8 cellular contexts compared by ENCODE assay signal in the genomic region with DNA sequence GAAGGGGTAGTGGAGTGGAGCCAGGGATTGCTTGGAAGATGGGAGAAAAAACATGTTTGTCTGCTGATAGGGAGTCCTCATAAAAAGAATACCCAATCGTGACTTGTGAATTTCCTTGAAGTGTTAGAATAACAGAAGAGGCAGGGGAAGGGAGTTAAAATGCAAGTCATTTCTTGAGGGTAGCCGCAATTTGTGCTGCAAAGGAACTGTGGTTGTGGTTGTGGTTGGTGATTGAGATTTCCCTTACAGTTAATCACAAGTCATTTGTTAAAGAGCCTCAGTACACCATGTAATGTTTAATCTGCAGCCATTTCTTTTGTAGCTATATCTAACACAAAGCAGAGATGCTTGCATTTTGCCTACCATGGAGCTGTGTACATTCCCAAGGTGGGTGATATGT. TPM values are rescaled to one million over a fixed set of nuclear protein-coding genes. Genes with fewer than 3 reads are reported as not detected.
DNase-seq lines count a peak whose midpoint lies in the region; ATAC-seq and TF ChIP-seq lines count a peak whose summit lies in the region.

No MANE protein-coding gene starts in this region.

- no peaks in the 10 kb centered on the region for H3K36me3 ChIP-seq in SK-N-SH (replicated peaks in 1 of 2; ENCODE audit: control insufficient read depth in 1 of 2, insufficient read depth in 2 of 2, low read length in 1 of 2)
- no peaks in the 10 kb centered on the region for H3K36me3 ChIP-seq in colonic mucosa

- WGBS in SK-N-SH (ENCODE audit: low lambda C conversion rate) = 80% methylated on average over 2 of the region's 2 CpGs

- H3K9me2 ChIP-seq in SK-N-SH = no peaks in the 10 kb centered on the region

- no peak for TF ChIP-seq EP300 in SK-N-SH (IDR thresholded peaks at IDR 0.05; ENCODE audit: borderline replicate concordance in 1 of 2, low read depth in 1 of 2, low read length in 1 of 2)

- peak; percentile 49 for ATAC-seq in GM18858 (IDR thresholded peaks at IDR 0.05; ENCODE audit: unreplicated experiment)
- peak; percentile 71 for ATAC-seq in HG03442 (IDR thresholded peaks at IDR 0.05; ENCODE audit: unreplicated experiment)

- H3K4me1 ChIP-seq in SK-N-SH (ENCODE audit: control insufficient read depth in 1 of 2, insufficient read depth in 2 of 2, low read depth in 1 of 2, low read length in 1 of 2) (no peaks in the 10 kb centered on the region), colonic mucosa (no peaks in the 10 kb centered on the region)

- no peaks in the 10 kb centered on the region for H3F3A ChIP-seq in SK-N-SH (replicated peaks; ENCODE audit: insufficient read depth)

- H4K20me1 ChIP-seq in SK-N-SH (ENCODE audit: insufficient read depth) = no peaks in the 10 kb centered on the region

- H3K27me3 ChIP-seq in SK-N-SH (ENCODE audit: insufficient read depth) = no peaks in the 10 kb centered on the region
- no peaks in the 10 kb centered on the region for H3K27me3 ChIP-seq in colonic mucosa

- peak; percentile 9 to 29 for DNase-seq in activated CD4-positive, alpha-beta T cell treated with anti-CD3 and anti-CD28 coated beads, Interleukin-2, amount 50 U/mL, for 4 hours
- DNase-seq in myocyte (ENCODE audit: low read depth) (peak; percentile 83), NCI-H1694 (lab: John Stamatoyannopoulos, UW) (no peak), SK-N-SH (no peak), colonic mucosa (no peak), iPS-NIHi11 (ENCODE audit: low spot score) (no peak)

- H3K27ac ChIP-seq in SK-N-SH (ENCODE audit: low read depth in 2 of 2, low read length in 1 of 2) (no peak overlapping the region), colonic mucosa (no peak overlapping the region)

- intact Hi-C loops in colonic mucosa (cut with DNase I) = no loop called here

- TF ChIP-seq CTCF in SK-N-SH (IDR thresholded peaks at IDR 0.05) (no peak), colonic mucosa (IDR thresholded peaks at IDR 0.05) (no peak)

- no peak for TF ChIP-seq RAD21 in SK-N-SH (IDR thresholded peaks at IDR 0.05; ENCODE audit: low read length)

- CTCF ChIA-PET in SK-N-SH (lab: Yijun Ruan, JAX) = interaction anchor here (0.9 kb wide), 1 partner anchor 19 kb away, joined by 3 read pairs; no protein-coding TSS in a partner anchor

- H3K4me3 ChIP-seq in SK-N-SH (ENCODE audit: low read depth in 2 of 2, low read length in 1 of 2) (no peak overlapping the region), colonic mucosa (no peak overlapping the region)

- H3K79me2 ChIP-seq in SK-N-SH (ENCODE audit: insufficient read depth) = no peaks in the 10 kb centered on the region

- H3K9ac ChIP-seq in SK-N-SH (no peak overlapping the region), colonic mucosa (ENCODE audit: low read depth in 2 of 2, low read length in 2 of 2) (no peak overlapping the region)

- H3K9me3 ChIP-seq in SK-N-SH (no peaks in the 10 kb centered on the region), colonic mucosa (no peaks in the 10 kb centered on the region)

- H2AFZ ChIP-seq in SK-N-SH (ENCODE audit: low read depth) = no peak overlapping the region

- POLR2A ChIA-PET in SK-N-SH (lab: Yijun Ruan, JAX) = no interaction called here

- no peak overlapping the region for H3K4me2 ChIP-seq in SK-N-SH

TF ChIP-seq in SK-N-SH, 30 proteins besides CTCF, POLR2A, EP300 and RAD21:
- no peak for TF ChIP-seq FOXM1 (IDR thresholded peaks at IDR 0.05; ENCODE audit: low read depth)

RNA-seq across cellular contexts. Expression of gene EGLN1, which starts 38.5 kb away (rescaled TPM):
- total RNA-seq in myocyte (23.4 and 27.8 TPM in 2 replicates), colonic mucosa (10 to 100 TPM; 36.6 to 79.1 TPM)
- polyA plus RNA-seq in myocyte (2012) = 21.6 TPM
- polyA plus RNA-seq in SK-N-SH (2012; rRNA removed) = 10.7 and 14.3 TPM in 2 replicates
- polyA plus RNA-seq in SK-N-SH (2012; cell fraction: cytosol; rRNA removed) = 23.7 and 29.5 TPM in 2 replicates
- 7.4 and 10.7 TPM in 2 replicates for polyA plus RNA-seq in SK-N-SH (2012; cell fraction: nucleus; rRNA removed)

Comparison
In these comparisons a context has a peak if more than half of its experiments do, and no peak if none do; other contexts are left out.
1. DNase-seq: peak in activated CD4-positive, alpha-beta T cell treated with anti-CD3 and anti-CD28 coated beads, Interleukin-2, amount 50 U/mL, for 4 hours (2 of 2) and myocyte (single experiment); none in NCI-H1694 (single experiment), SK-N-SH (single experiment), colonic mucosa (single experiment) and iPS-NIHi11 (single experiment).